24 cellular contexts compared by ENCODE assay signal in the genomic region with DNA sequence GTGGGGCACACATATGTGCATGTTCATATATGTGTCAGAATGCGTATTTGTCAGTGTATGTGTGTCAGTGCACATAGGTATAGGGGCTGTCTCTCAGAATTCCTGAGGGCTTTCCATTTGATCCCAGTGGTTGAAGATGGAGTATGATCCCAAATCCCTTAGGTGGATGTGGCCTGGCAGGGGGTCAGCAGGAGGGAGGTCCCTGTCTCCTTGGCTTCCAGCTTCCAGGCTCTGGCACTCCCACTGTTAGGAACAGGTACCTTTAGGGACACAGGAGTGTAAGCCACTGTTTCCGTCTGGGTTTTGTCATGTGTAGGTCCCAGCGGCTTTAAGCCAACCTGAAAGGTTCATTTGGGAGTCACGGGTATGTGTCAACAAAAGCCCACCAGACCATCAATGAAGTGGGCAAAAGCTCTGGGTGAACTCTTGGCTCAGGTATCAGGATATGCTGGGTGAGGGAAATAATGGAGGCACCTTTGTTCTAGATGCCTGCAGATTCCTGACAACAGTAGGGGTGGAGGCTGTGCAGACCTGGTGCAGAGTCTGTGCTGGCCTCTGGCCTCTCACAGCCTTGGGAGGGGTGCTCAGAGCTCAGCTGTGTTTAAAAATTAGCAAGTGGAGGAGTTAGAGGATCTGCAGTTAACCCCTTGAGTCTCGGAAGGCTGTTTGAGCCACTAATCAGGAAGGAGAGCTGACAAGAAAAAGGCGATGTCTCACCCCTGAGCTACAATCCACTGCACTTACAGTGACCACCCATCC. TPM values are rescaled to one million over a fixed set of nuclear protein-coding genes. Genes with fewer than 3 reads are reported as not detected.
A peak's percentile ranks its signal among the peaks of the same experiment; 100 is the strongest.
DNase-seq lines count a peak whose midpoint lies in the region; ATAC-seq and TF ChIP-seq lines count a peak whose summit lies in the region.
"Had no signal": no experiment of that assay in that cellular context is flagged by ENCODE, and none has a peak within 500 bp of the region (broad histone marks: within the 10 kb centered on the region; RNA-seq: fewer than 3 reads in every experiment).

No MANE protein-coding gene starts in this region.

- no peak overlapping the region for H2BK12ac ChIP-seq in trophoblast cell (ENCODE audit: low read length)

- H2BK5ac ChIP-seq in trophoblast cell (ENCODE audit: low read depth, low read length, poor library complexity) = no peak overlapping the region

- H3K79me2 ChIP-seq in Loucy (ENCODE audit: insufficient read depth, low read length) (peaks cover 99% of the 10 kb centered on the region), trophoblast cell (ENCODE audit: control insufficient read depth, insufficient read depth, low read length, poor library complexity) (peaks cover 5% of the 10 kb centered on the region)

- H3K4ac ChIP-seq in trophoblast cell (ENCODE audit: low read depth, low read length) = peak overlapping the region; percentile 14

- ATAC-seq in stimulated activated naive CD8-positive, alpha-beta T cell treated with anti-CD3 and anti-CD28 coated beads, Interleukin-15, amount 100 ng/mL, for 72 hours = no peak
- ATAC-seq: stimulated activated naive CD8-positive, alpha-beta T cell treated with anti-CD3 and anti-CD28 coated beads, Interleukin-15, Interleukin-2, amounts not matched to agents 100 U/mL and 50 U/mL, for 24 hours had no signal

- no peak overlapping the region for H3K27ac Mint-ChIP-seq in stimulated activated naive CD8-positive, alpha-beta T cell treated with anti-CD3 and anti-CD28 coated beads, Interleukin-15, amount 100 ng/mL, for 72 hours
- H3K27ac Mint-ChIP-seq in osteocyte (ENCODE audit: unreplicated experiment) = no peak overlapping the region
- H3K27ac Mint-ChIP-seq: activated CD4-positive, alpha-beta memory T cell treated with anti-CD3 and anti-CD28 coated beads for 36 hours; IgD-negative memory B cell had no signal

- no peak for TF ChIP-seq POLR2A in adrenal gland (IDR thresholded peaks at IDR 0.05)
- TF ChIP-seq POLR2A in testis (IDR thresholded peaks at IDR 0.05) = no peak

- H3K9me3 ChIP-seq in Loucy (ENCODE audit: insufficient read depth, low read depth, low read length) (no peaks in the 10 kb centered on the region), adrenal gland (replicated peaks in 1 of 3) (no peaks in the 10 kb centered on the region), trophoblast cell (ENCODE audit: insufficient read depth, low read depth, low read length) (peaks cover 2% of the 10 kb centered on the region), testis (no peaks in the 10 kb centered on the region)
- H3K9me3 ChIP-seq: colonic mucosa, esophagus squamous epithelium, tibial nerve had no signal

- intact Hi-C loops in adrenal gland (cut with DNase I) (loop anchor here in 1 of 2 donors (10.0 kb wide), 1 partner anchor 194 kb away; a partner anchor contains a TSS), testis (cut with DNase I; ENCODE audit: low total_unique reads) (no loop called here)

- no peak overlapping the region for H2AK5ac ChIP-seq in trophoblast cell (ENCODE audit: low read length)

- peak overlapping the region; percentile 3 for H3K9ac ChIP-seq in Loucy (ENCODE audit: low read depth, low read length, poor library complexity, severe bottlenecking)
- no peak overlapping the region for H3K9ac ChIP-seq in trophoblast cell (ENCODE audit: low read length)

- DNase-seq in adrenal gland (peak in 4 of 7 donors; percentile 7 to 47 (median 14)), left kidney (ENCODE audit: low read depth, low spot score) (peak; percentile 49), trophoblast cell (peak in 1 of 2 donors; percentile 57), testis (no peak), osteocyte (ENCODE audit: extremely low spot score, unreplicated experiment) (no peak)
- DNase-seq in stimulated activated naive CD8-positive, alpha-beta T cell treated with anti-CD3 and anti-CD28 coated beads, Interleukin-15, amount 100 ng/mL, for 72 hours = no peak
- no peak for DNase-seq in stimulated activated CD4-positive, alpha-beta T cell treated with anti-CD3 and anti-CD28 coated beads, Interleukin-1b, Interleukin-23, amount 100 ng/mL, for 48 hours
- DNase-seq: activated CD4-positive, alpha-beta memory T cell treated with anti-CD3 and anti-CD28 coated beads for 36 hours; brain microvascular endothelial cell; CD4-positive, CD25-positive, alpha-beta regulatory T cell; colonic mucosa; EL; esophagus squamous epithelium; NCI-H1417 treated with DMSO at 0.1 percent for 48 hours; NCI-H2081 treated with DMSO at 0.1 percent for 48 hours; NCI-H446; occipital lobe; stimulated activated CD4-positive, alpha-beta T cell treated with anti-CD3 and anti-CD28 coated beads, Interleukin-12 subunit alpha, Interleukin-12 subunit beta, amount 100 ng/mL, for 4 hours; stimulated activated CD4-positive, alpha-beta T cell treated with anti-CD3 and anti-CD28 coated beads, Interleukin-4, amount 100 ng/mL, for 4 hours; stimulated activated naive CD8-positive, alpha-beta T cell treated with anti-CD3 and anti-CD28 coated beads, Interleukin-15, Interleukin-2, amounts not matched to agents 100 U/mL and 50 U/mL, for 24 hours had no signal

- 82 to 94% (median 86%) methylated on average over 4 to 6 of the region's 6 CpGs for WGBS in adrenal gland, 4 donors
- no CpG with 5 or more reads among the region's 6 CpGs for WGBS in trophoblast cell (ENCODE audit: extremely low coverage, insufficient coverage, insufficient read length)
- 80 to 93% methylated on average over 5 to 6 of the region's 6 CpGs for whole genome bisulfite sequencing in testis, 2 donors

- H2BK120ac ChIP-seq in trophoblast cell (ENCODE audit: insufficient read depth, low read length, poor library complexity) = no peak overlapping the region

- peaks cover 3% of the 10 kb centered on the region for H3F3A ChIP-seq in Loucy (ENCODE audit: low read depth)

- H3K4me1 ChIP-seq in Loucy (ENCODE audit: insufficient read depth, low read length, poor library complexity, severe bottlenecking) (peaks cover 82% of the 10 kb centered on the region), adrenal gland (replicated peaks in 1 of 2) (peaks cover 45 to 88% of the 10 kb centered on the region in 2 donors), trophoblast cell (ENCODE audit: control insufficient read depth in 1 of 2, insufficient read depth in 2 of 2, low read length in 2 of 2) (peaks cover 42 to 47% of the 10 kb centered on the region in 2 experiments), testis (no peaks in the 10 kb centered on the region)

- H3K23ac ChIP-seq in trophoblast cell (ENCODE audit: low read length) = no peak overlapping the region

- H3K18ac ChIP-seq in trophoblast cell (ENCODE audit: low read length) = no peak overlapping the region

- H2AFZ ChIP-seq in Loucy (ENCODE audit: low read length) = no peak overlapping the region
- no peak overlapping the region for H2AFZ ChIP-seq in trophoblast cell (ENCODE audit: insufficient read depth, low read length, poor library complexity)

- H3K27me3 ChIP-seq in Loucy (ENCODE audit: insufficient read depth, low read length, poor library complexity, severe bottlenecking) (no peaks in the 10 kb centered on the region), adrenal gland (no peaks in the 10 kb centered on the region), trophoblast cell (ENCODE audit: insufficient read depth, low read length) (no peaks in the 10 kb centered on the region), testis (no peaks in the 10 kb centered on the region)
- H3K27me3 ChIP-seq: brain microvascular endothelial cell, colonic mucosa, esophagus squamous epithelium, tibial nerve had no signal

- H3K9me3 Mint-ChIP-seq in stimulated activated naive CD8-positive, alpha-beta T cell treated with anti-CD3 and anti-CD28 coated beads, Interleukin-15, amount 100 ng/mL, for 72 hours = no peaks in the 10 kb centered on the region
- H3K9me3 Mint-ChIP-seq in osteocyte (ENCODE audit: unreplicated experiment) = no peaks in the 10 kb centered on the region
- H3K9me3 Mint-ChIP-seq: activated CD4-positive, alpha-beta memory T cell treated with anti-CD3 and anti-CD28 coated beads for 36 hours; CD4-positive, CD25-positive, alpha-beta regulatory T cell; IgD-negative memory B cell had no signal

- no peaks in the 10 kb centered on the region for H3K9me2 ChIP-seq in Loucy (replicated peaks; ENCODE audit: low read depth, low read length)

- H3K27ac ChIP-seq in adrenal gland (peak overlapping the region in 2 of 5 donors; percentile 34 to 79), trophoblast cell (ENCODE audit: low read depth, low read length) (no peak overlapping the region), testis (no peak overlapping the region)
- H3K27ac ChIP-seq: brain microvascular endothelial cell, colonic mucosa, esophagus squamous epithelium, tibial nerve had no signal

- H4K12ac ChIP-seq in trophoblast cell (ENCODE audit: low read depth, low read length) = no peak overlapping the region

- H3K4me2 ChIP-seq in Loucy (ENCODE audit: low read depth, low read length, poor library complexity, severe bottlenecking) = peak overlapping the region; percentile 88
- peak overlapping the region; percentile 9 for H3K4me2 ChIP-seq in trophoblast cell (ENCODE audit: low read length)

- peaks cover 5% of the 10 kb centered on the region for H3K79me1 ChIP-seq in trophoblast cell (ENCODE audit: low read length)

- H4K8ac ChIP-seq in trophoblast cell (ENCODE audit: low read depth, low read length) = no peak overlapping the region

- TF ChIP-seq CTCF in Loucy (conservative IDR thresholded peaks at IDR 0.05; ENCODE audit: low read length) (no peak), adrenal gland (IDR thresholded peaks at IDR 0.05) (no peak), testis (IDR thresholded peaks at IDR 0.05) (no peak), osteocyte (IDR thresholded peaks at IDR 0.05) (no peak)

- H3K4me3 Mint-ChIP-seq in stimulated activated naive CD8-positive, alpha-beta T cell treated with anti-CD3 and anti-CD28 coated beads, Interleukin-15, amount 100 ng/mL, for 72 hours = no peak overlapping the region
- no peak overlapping the region for H3K4me3 Mint-ChIP-seq in osteocyte (ENCODE audit: unreplicated experiment)
- H3K4me3 Mint-ChIP-seq: activated CD4-positive, alpha-beta memory T cell treated with anti-CD3 and anti-CD28 coated beads for 36 hours; CD4-positive, CD25-positive, alpha-beta regulatory T cell had no signal

- peaks cover 6% of the 10 kb centered on the region; the same call in 1 of the 2 replicates for H3K36me3 ChIP-seq in Loucy (ENCODE audit: insufficient read depth, low read length)
- H3K36me3 ChIP-seq in adrenal gland (replicated peaks in 1 of 2) = no peaks in the 10 kb centered on the region
- H3K36me3 ChIP-seq in trophoblast cell (ENCODE audit: control insufficient read depth in 1 of 2, insufficient read depth in 2 of 2, low read length in 2 of 2) = peaks cover 13 to 15% of the 10 kb centered on the region in 2 experiments
- H3K36me3 ChIP-seq in testis (ENCODE audit: low read depth, missing control alignments) = no peaks in the 10 kb centered on the region
- H3K36me3 ChIP-seq: brain microvascular endothelial cell, colonic mucosa, tibial nerve had no signal

- H3K27me3 Mint-ChIP-seq in stimulated activated naive CD8-positive, alpha-beta T cell treated with anti-CD3 and anti-CD28 coated beads, Interleukin-15, amount 100 ng/mL, for 72 hours = no peaks in the 10 kb centered on the region
- no peaks in the 10 kb centered on the region for H3K27me3 Mint-ChIP-seq in osteocyte (ENCODE audit: unreplicated experiment)
- H3K27me3 Mint-ChIP-seq: activated CD4-positive, alpha-beta memory T cell treated with anti-CD3 and anti-CD28 coated beads for 36 hours; CD4-positive, CD25-positive, alpha-beta regulatory T cell; IgD-negative memory B cell had no signal

- H3K14ac ChIP-seq in trophoblast cell (ENCODE audit: low read length) = no peak overlapping the region

- H4K20me1 ChIP-seq in Loucy (ENCODE audit: insufficient read depth, low read length, poor library complexity, severe bottlenecking) = peaks cover 71% of the 10 kb centered on the region

- no peak overlapping the region for H4K91ac ChIP-seq in trophoblast cell (ENCODE audit: low read depth, low read length)

- peaks cover 6% of the 10 kb centered on the region for H3K4me1 Mint-ChIP-seq in stimulated activated naive CD8-positive, alpha-beta T cell treated with anti-CD3 and anti-CD28 coated beads, Interleukin-15, amount 100 ng/mL, for 72 hours
- H3K4me1 Mint-ChIP-seq in osteocyte (ENCODE audit: unreplicated experiment) = peaks cover 24% of the 10 kb centered on the region

- H3K36me3 Mint-ChIP-seq in osteocyte (ENCODE audit: unreplicated experiment) = no peaks in the 10 kb centered on the region
- H3K36me3 Mint-ChIP-seq: activated CD4-positive, alpha-beta memory T cell treated with anti-CD3 and anti-CD28 coated beads for 36 hours had no signal

- H3K4me3 ChIP-seq in Loucy (ENCODE audit: low read length, poor library complexity, severe bottlenecking) (no peak overlapping the region), adrenal gland (no peak overlapping the region), trophoblast cell (ENCODE audit: low read depth, low read length) (no peak overlapping the region), testis (no peak overlapping the region)
- H3K4me3 ChIP-seq: colonic mucosa, esophagus squamous epithelium, lung, tibial nerve had no signal

RNA-seq across cellular contexts. Expression of a gene that starts 9.0 kb away (rescaled TPM):
- total RNA-seq in adrenal gland = 1 to 10 TPM in 4 of 8 donors, under 1 TPM in 4; 0.55 to 3.6 (median 1.4) TPM
- 1 to 10 TPM in 1 of 3 donors, under 1 TPM in 2; 0.15 to 1.4 (median 0.17) TPM for polyA plus RNA-seq in adrenal gland
- 0.19 and 0.21 TPM in 2 replicates for polyA plus RNA-seq in trophoblast cell (2013)
- total RNA-seq in testis = 1 to 10 TPM; 4.0 to 5.9 TPM
- 0.20 TPM for polyA plus RNA-seq in testis (ENCODE audit: insufficient read depth, low read depth, low replicate concordance)
- 3.4 and 3.9 TPM in 2 replicates for total RNA-seq in osteocyte

Comparison
In these comparisons a context has a peak if more than half of its experiments do, and no peak if none do; other contexts are left out.
1. DNase-seq: peak in adrenal gland (4 of 7) and left kidney (single experiment); none in stimulated activated naive CD8-positive, alpha-beta T cell treated with anti-CD3 and anti-CD28 coated beads, Interleukin-15, amount 100 ng/mL, for 72 hours (0 of 2), testis (single experiment), stimulated activated CD4-positive, alpha-beta T cell treated with anti-CD3 and anti-CD28 coated beads, Interleukin-1b, Interleukin-23, amount 100 ng/mL, for 48 hours (single experiment) and osteocyte (single experiment).